In genomic region chr10:114632869-114633715, GRCh38 we compare ENCODE assay signal across 9 cellular contexts. TPM values are rescaled to one million over a fixed set of nuclear protein-coding genes. Genes with fewer than 3 reads are reported as not detected.
DNase-seq lines count a peak whose midpoint lies in the region; ATAC-seq and TF ChIP-seq lines count a peak whose summit lies in the region.
"Had no signal": no experiment of that assay in that cellular context is flagged by ENCODE, and none has a peak within 500 bp of the region (broad histone marks: within the 10 kb centered on the region; RNA-seq: fewer than 3 reads in every experiment).

No MANE protein-coding gene starts in this region.

- no peaks in the 10 kb centered on the region for H3K9me3 ChIP-seq in mammary epithelial cell (replicated peaks; ENCODE audit: insufficient read depth, low read length)
- H3K9me3 ChIP-seq in tibial artery = no peaks in the 10 kb centered on the region

- BruUV-seq in mammary epithelial cell (replicated peaks; lab: Mats Ljungman, UMichigan) = no TSS peak

- peaks cover 7% of the 10 kb centered on the region for H3K79me2 ChIP-seq in mammary epithelial cell (ENCODE audit: insufficient read depth, low read length)

- dilution Hi-C loops in mammary epithelial cell (cut with HindIII; ENCODE audit: low sequenced_read_pairs) = no loop called here

- H3K27me3 Mint-ChIP-seq in activated naive CD4-positive, alpha-beta T cell treated with anti-CD3 and anti-CD28 coated beads, Interleukin-2, amount 10 ng/mL, durations not matched to agents 7 days and 5 days = peaks cover 46% of the 10 kb centered on the region

- peak overlapping the region; percentile 11 for H3K9ac ChIP-seq in mammary epithelial cell (ENCODE audit: insufficient read depth, low read length)
- H3K9ac ChIP-seq: KMS-11 had no signal

- peaks cover 52% of the 10 kb centered on the region for H3K4me1 ChIP-seq in mammary epithelial cell (ENCODE audit: insufficient read depth, low read length)
- H3K4me1 ChIP-seq in tibial artery = peaks cover 0 to 45% (median 35%) of the 10 kb centered on the region in 4 donors

- H3K4me3 Mint-ChIP-seq in activated naive CD4-positive, alpha-beta T cell treated with anti-CD3 and anti-CD28 coated beads, Interleukin-2, amount 10 ng/mL, durations not matched to agents 7 days and 5 days = no peak overlapping the region

- peaks cover 16% of the 10 kb centered on the region for H3K4me1 Mint-ChIP-seq in activated naive CD4-positive, alpha-beta T cell treated with anti-CD3 and anti-CD28 coated beads, Interleukin-2, amount 10 ng/mL, durations not matched to agents 7 days and 5 days

- H3K27ac ChIP-seq in mammary epithelial cell (ENCODE audit: insufficient read depth, low read depth, low read length) = no peak overlapping the region
- H3K27ac ChIP-seq in tibial artery = peak overlapping the region; percentile 61 to 71
- H3K27ac ChIP-seq: KMS-11 had no signal

- H4K20me1 ChIP-seq in mammary epithelial cell (ENCODE audit: insufficient read depth, low read length) = no peaks in the 10 kb centered on the region

- in situ Hi-C loops in G401 (cut with HindIII; ENCODE audit: low sequenced_read_pairs) (no loop called here), mammary epithelial cell (cut with MboI; ENCODE audit: low sequenced_read_pairs in 2 of 2) (no loop called here)

- H3K27ac Mint-ChIP-seq in activated naive CD4-positive, alpha-beta T cell treated with anti-CD3 and anti-CD28 coated beads, Interleukin-2, amount 10 ng/mL, durations not matched to agents 7 days and 5 days = no peak overlapping the region

- DNase-seq in G401 (ENCODE audit: low spot score) (peak; percentile 76), HT1080 (ENCODE audit: low read depth) (peak; percentile 85), mammary epithelial cell (peak; percentile 54), left kidney (ENCODE audit: low read depth, low spot score) (peak; percentile 65), tibial artery (peak; percentile 59 to 80), ureter (ENCODE audit: low spot score) (no peak)
- no peak for DNase-seq in activated naive CD4-positive, alpha-beta T cell treated with anti-CD3 and anti-CD28 coated beads, Interleukin-2, amount 10 ng/mL, durations not matched to agents 7 days and 5 days

- WGBS in mammary epithelial cell (ENCODE audit: low coverage, missing lambda C conversion rate) = 40% methylated on average over 13 of the region's 13 CpGs

- H3K36me3 ChIP-seq in mammary epithelial cell (ENCODE audit: insufficient read depth, low read length) = no peaks in the 10 kb centered on the region
- no peaks in the 10 kb centered on the region for H3K36me3 ChIP-seq in tibial artery

- H2AFZ ChIP-seq in mammary epithelial cell (ENCODE audit: low read depth, low read length) = no peak overlapping the region

- H3K27me3 ChIP-seq in mammary epithelial cell (ENCODE audit: insufficient read depth, low read length) (no peaks in the 10 kb centered on the region), tibial artery (no peaks in the 10 kb centered on the region)

- H3K4me2 ChIP-seq in mammary epithelial cell (ENCODE audit: insufficient read depth, low read depth, low read length) = peak overlapping the region; percentile 79
- H3K4me2 ChIP-seq: KMS-11 had no signal

- CTCF ChIA-PET in mammary epithelial cell (lab: Charles Lee; ENCODE audit: low non-redundant PET) = no interaction called here
- CTCF ChIA-PET in activated naive CD4-positive, alpha-beta T cell treated with anti-CD3 and anti-CD28 coated beads, Interleukin-2, amount 10 ng/mL, durations not matched to agents 7 days and 5 days (lab: Charles Lee) = no interaction called here

- intact Hi-C loops in mammary epithelial cell (cut with micrococcal nuclease) = loop anchor here (2.0 to 10.0 kb wide), 4 partner anchors 52 to 1792 kb away; partner anchors contain the start of gene PNLIPRP3
- intact Hi-C loops in tibial artery (cut with DNase I; ENCODE audit: low total_unique reads) = no loop called here

- no peaks in the 10 kb centered on the region for H3K36me3 Mint-ChIP-seq in activated naive CD4-positive, alpha-beta T cell treated with anti-CD3 and anti-CD28 coated beads, Interleukin-2, amount 10 ng/mL, durations not matched to agents 7 days and 5 days

- no peak for TF ChIP-seq CTCF in mammary epithelial cell (conservative IDR thresholded peaks at IDR 0.05 in 1 of 2, IDR thresholded peaks at IDR 0.05 in 1 of 2; ENCODE audit: extremely low read depth in 1 of 2, insufficient read depth in 1 of 2, low read depth in 1 of 2, low read length in 2 of 2)
- no peak for TF ChIP-seq CTCF in tibial artery (IDR thresholded peaks at IDR 0.05)

- ATAC-seq in HG02623 (IDR thresholded peaks at IDR 0.05; ENCODE audit: unreplicated experiment) = no peak

- no peaks in the 10 kb centered on the region for H3K9me3 Mint-ChIP-seq in activated naive CD4-positive, alpha-beta T cell treated with anti-CD3 and anti-CD28 coated beads, Interleukin-2, amount 10 ng/mL, durations not matched to agents 7 days and 5 days

- H3K4me3 ChIP-seq in mammary epithelial cell (replicated peaks in 1 of 3; ENCODE audit: insufficient read depth in 1 of 3, low read depth in 2 of 3, low read length in 3 of 3) (no peak overlapping the region), tibial artery (peak overlapping the region; percentile 56 to 62)

RNA-seq across cellular contexts. Expression of gene ABLIM1, which starts 25.0 kb away (rescaled TPM):
- total RNA-seq in G401 (2014; rRNA removed; shearing (Covaris generic)) = 1.5 and 2.1 TPM in 2 replicates
- 0.10 and 1.3 TPM in 2 replicates for total RNA-seq in HT1080 (2014; rRNA removed; shearing (Covaris generic))
- polyA plus RNA-seq in HT1080 (2015; cell fraction: cytosol; rRNA removed) = 0.06 and 0.24 TPM in 2 replicates
- 0.03 and 0.06 TPM in 2 replicates for polyA plus RNA-seq in HT1080 (2015; cell fraction: nucleus; rRNA removed)
- total RNA-seq in mammary epithelial cell = 100 to 1,000 TPM in 1 of 2 donors, 10 to 100 TPM in 1; 99.9 to 164 TPM
- 75.0 TPM for polyA plus RNA-seq in mammary epithelial cell
- polyA minus RNA-seq in mammary epithelial cell = 117 TPM
- total RNA-seq in ureter = 129 TPM

Comparison
In these comparisons a context has a peak if more than half of its experiments do, and no peak if none do; other contexts are left out.
1. DNase-seq: peak in G401 (single experiment), HT1080 (single experiment), mammary epithelial cell (single experiment), left kidney (single experiment) and tibial artery (2 of 2); none in ureter (single experiment) and activated naive CD4-positive, alpha-beta T cell treated with anti-CD3 and anti-CD28 coated beads, Interleukin-2, amount 10 ng/mL, durations not matched to agents 7 days and 5 days (single experiment).
2. H3K4me3 ChIP-seq: peak in tibial artery (2 of 2); none in mammary epithelial cell (0 of 3).
3. RNA of gene ABLIM1, which starts 25.0 kb away (total RNA-seq): 99.9 to 164 TPM in mammary epithelial cell and 129 TPM in ureter (single experiment); 1.5 to 2.1 TPM in G401 and 0.10 to 1.3 TPM in HT1080; every median in the first group is over 10 times any median in the second.